19 cellular contexts compared by ENCODE assay signal in genomic region chr3:16548721-16549120, GRCh38. TPM values are rescaled to one million over a fixed set of nuclear protein-coding genes. Genes with fewer than 3 reads are reported as not detected.
DNase-seq lines count a peak whose midpoint lies in the region; ATAC-seq, FAIRE-seq and TF ChIP-seq lines count a peak whose summit lies in the region.
"Had no signal": no experiment of that assay in that cellular context is flagged by ENCODE, and none has a peak within 500 bp of the region (broad histone marks: within the 10 kb centered on the region; RNA-seq: fewer than 3 reads in every experiment).

No MANE protein-coding gene starts in this region.

- CTCF ChIA-PET in GM12878 (lab: Yijun Ruan, JAX), result interaction anchor here (1.0 to 8.7 kb wide), 8 partner anchors 19 to 281 kb away, joined by 3 to 170 read pairs (median 10); no protein-coding TSS in a partner anchor
- CTCF ChIA-PET in Caco-2 (lab: Charles Lee), result no interaction called here

- SMC1A ChIA-PET in GM12878 (lab: Charles Lee; ENCODE audit: uncharacterized antibody, unreplicated experiment), result interaction anchor here (1.7 to 3.9 kb wide), 8 partner anchors 23 to 283 kb away, joined by 4 to 67 read pairs (median 12); partner anchors contain the start of genes DPH3 and OXNAD1

- H4K20me1 ChIP-seq in GM12878 (ENCODE audit: control insufficient read depth, insufficient read depth), result no peaks in the 10 kb centered on the region
- H4K20me1 ChIP-seq: BLaER1 treated with 17β-estradiol and CSF1 and Interleukin-3, amounts not matched to agents 10 nM and 100 nM had no signal

- H3K36me3 Mint-ChIP-seq in immature natural killer cell (no peaks in the 10 kb centered on the region), Caco-2 (ENCODE audit: insufficient read depth, unreplicated experiment) (no peaks in the 10 kb centered on the region)

- TF ChIP-seq CTCF in AG10803 (conservative IDR thresholded peaks at IDR 0.05; ENCODE audit: low read length), result no peak
- no peak for TF ChIP-seq CTCF in GM12878 (IDR thresholded peaks at IDR 0.05 in 2 of 3, conservative IDR thresholded peaks at IDR 0.05 in 1 of 3; ENCODE audit: control insufficient read depth in 2 of 3, extremely low read depth in 1 of 3, insufficient read depth in 1 of 3, low read depth in 3 of 3, low read length in 3 of 3)
- TF ChIP-seq CTCF in Caco-2 (IDR thresholded peaks at IDR 0.05; ENCODE audit: insufficient read depth in 1 of 2, low read depth in 1 of 2, low read length in 1 of 2, severe bottlenecking in 1 of 2, unreplicated experiment in 1 of 2), result no peak

- POLR2A ChIA-PET in GM12878 (lab: Charles Lee) (interaction anchor here (0.6 kb wide), 1 partner anchor 119 kb away, joined by 4 read pairs; no protein-coding TSS in a partner anchor), Caco-2 (lab: Charles Lee) (no interaction called here)

- H3K4me3 Mint-ChIP-seq in immature natural killer cell, result no peak overlapping the region
- H3K4me3 Mint-ChIP-seq in Caco-2 (ENCODE audit: unreplicated experiment), result no peak overlapping the region

- RAD21 ChIA-PET in GM12878 (lab: Charles Lee; ENCODE audit: unreplicated experiment), result interaction anchor here (1.2 to 3.9 kb wide), 3 partner anchors 177 to 259 kb away, joined by 3 to 91 read pairs (median 9); no protein-coding TSS in a partner anchor

- H3K27ac ChIP-seq in GM12878 (ENCODE audit: control insufficient read depth, insufficient read depth), result no peak overlapping the region
- H3K27ac ChIP-seq: ascending aorta; BLaER1 treated with 17β-estradiol and CSF1 and Interleukin-3, amounts not matched to agents 10 nM and 100 nM; prostate gland had no signal

- BruUV-seq in GM12878 (replicated peaks; lab: Mats Ljungman, UMichigan), result no TSS peak
- no TSS peak for BruUV-seq in Caco-2 (replicated peaks; lab: Mats Ljungman, UMichigan)

- TF ChIP-seq RAD21 in GM12878 (IDR thresholded peaks at IDR 0.05; ENCODE audit: insufficient read depth, low read depth, low read length), result no peak

- H3K9me3 ChIP-seq in GM12878 (replicated peaks; ENCODE audit: control insufficient read depth, insufficient read depth, low read length), result peaks cover 3% of the 10 kb centered on the region
- no peaks in the 10 kb centered on the region for H3K9me3 ChIP-seq in Caco-2
- H3K9me3 ChIP-seq: ascending aorta; BLaER1 treated with 17β-estradiol and CSF1 and Interleukin-3, amounts not matched to agents 10 nM and 100 nM; prostate gland had no signal

- WGBS in GM12878 (ENCODE audit: insufficient coverage, insufficient replicate concordance, low lambda C conversion rate, missing lambda C conversion rate), result 80% methylated on average over 4 of the region's 4 CpGs

- H3K4me1 Mint-ChIP-seq in immature natural killer cell (peaks cover 57 to 66% of the 10 kb centered on the region in 2 donors), Caco-2 (ENCODE audit: low read depth, unreplicated experiment) (peaks cover 8% of the 10 kb centered on the region)

- no peak overlapping the region for H2AFZ ChIP-seq in GM12878 (ENCODE audit: control insufficient read depth, low read depth, low read length)

- H3K4me2 ChIP-seq in GM12878 (ENCODE audit: control insufficient read depth, insufficient read depth), result no peak overlapping the region
- H3K4me2 ChIP-seq: BLaER1 treated with 17β-estradiol and CSF1 and Interleukin-3, amounts not matched to agents 10 nM and 100 nM had no signal

- in situ Hi-C loops in GM12878 (cut with MboI), result no loop called here

- H3K4me3 ChIP-seq in AG10803 (ENCODE audit: low read length), result no peak overlapping the region
- no peak overlapping the region for H3K4me3 ChIP-seq in GM12878
- H3K4me3 ChIP-seq in Caco-2 (ENCODE audit: low read depth, low read length), result no peak overlapping the region
- H3K4me3 ChIP-seq: ascending aorta; BLaER1 treated with 17β-estradiol and CSF1 and Interleukin-3, amounts not matched to agents 10 nM and 100 nM; prostate gland had no signal

- DNase-seq in AG10803 (ENCODE audit: low read depth) (peak; percentile 79), HS-5 (ENCODE audit: low read depth) (peak; percentile 45), GM12878 (ENCODE audit: low read depth, low spot score) (no peak), immature natural killer cell (no peak), NCI-H1105 treated with DMSO at 0.1 percent for 48 hours (lab: John Stamatoyannopoulos, UW) (no peak), Caco-2 (no peak)
- DNase-seq: activated gamma-delta T cell; DMS79 treated with DMSO at 0.1 percent for 48 hours; effector CD4-positive, alpha-beta T cell; head of caudate nucleus; NCI-H1092; NK-92 treated with Interleukin-12 subunit alpha and Interleukin-12 subunit beta, amount 100 ng/mL, for 24 hours; substantia nigra had no signal

- no peaks in the 10 kb centered on the region for H3K9me3 Mint-ChIP-seq in immature natural killer cell
- H3K9me3 Mint-ChIP-seq in Caco-2 (ENCODE audit: unreplicated experiment), result peaks cover 11% of the 10 kb centered on the region

- H3K27me3 Mint-ChIP-seq in immature natural killer cell (ENCODE audit: low read depth in 3 of 3), result peaks cover 0 to 10% (median 4%) of the 10 kb centered on the region in 3 donors
- H3K27me3 Mint-ChIP-seq in Caco-2 (ENCODE audit: insufficient read depth, unreplicated experiment), result peaks cover 2% of the 10 kb centered on the region

- H3K27ac Mint-ChIP-seq in immature natural killer cell (peak overlapping the region in 4 of 6 donors; percentile 17 to 79 (median 67)), Caco-2 (ENCODE audit: unreplicated experiment) (no peak overlapping the region)

- ATAC-seq in GM12878 (no peak), HG03354 (IDR thresholded peaks at IDR 0.05; ENCODE audit: poor library complexity, severe bottlenecking, unreplicated experiment) (no peak), GM21723 (IDR thresholded peaks at IDR 0.05; ENCODE audit: unreplicated experiment) (no peak)

- TF ChIP-seq EP300 in GM12878 (IDR thresholded peaks at IDR 0.05; ENCODE audit: borderline replicate concordance in 1 of 2, control insufficient read depth in 1 of 2, low read depth in 2 of 2, low read length in 2 of 2), result no peak

- H3K9ac ChIP-seq in GM12878 (ENCODE audit: control insufficient read depth, insufficient read depth, low read length), result no peak overlapping the region
- H3K9ac ChIP-seq: BLaER1 treated with 17β-estradiol and CSF1 and Interleukin-3, amounts not matched to agents 10 nM and 100 nM had no signal

- FAIRE-seq in GM12878 (lab: Jason Lieb, UNC), result no peak

- H3K36me3 ChIP-seq in GM12878 (ENCODE audit: control insufficient read depth in 2 of 2, insufficient read depth in 2 of 2, low read length in 1 of 2), result no peaks in the 10 kb centered on the region
- H3K36me3 ChIP-seq in Caco-2 (ENCODE audit: control insufficient read depth, insufficient read depth, low read length), result no peaks in the 10 kb centered on the region
- H3K36me3 ChIP-seq: ascending aorta; BLaER1 treated with 17β-estradiol and CSF1 and Interleukin-3, amounts not matched to agents 10 nM and 100 nM; prostate gland had no signal

- no peak for TF ChIP-seq POLR2A in GM12878 (IDR thresholded peaks at IDR 0.05; ENCODE audit: low read depth, low read length)

- H3K4me1 ChIP-seq in GM12878 (ENCODE audit: control insufficient read depth, insufficient read depth, low read length) (peaks cover 13% of the 10 kb centered on the region), Caco-2 (peaks cover 7% of the 10 kb centered on the region; the same call in 1 of the 2 replicates)
- H3K4me1 ChIP-seq: ascending aorta, prostate gland had no signal

- H3K27me3 ChIP-seq in GM12878 (replicated peaks in 1 of 2; ENCODE audit: control insufficient read depth in 2 of 2, insufficient read depth in 2 of 2, low read length in 1 of 2) (no peaks in the 10 kb centered on the region), Caco-2 (replicated peaks; ENCODE audit: control insufficient read depth, insufficient read depth, low read length) (no peaks in the 10 kb centered on the region)
- H3K27me3 ChIP-seq: ascending aorta; BLaER1 treated with 17β-estradiol and CSF1 and Interleukin-3, amounts not matched to agents 10 nM and 100 nM had no signal

- intact Hi-C loops in GM12878 (cut with micrococcal nuclease; ENCODE audit: unreplicated experiment) (loop anchor here (1.0 kb wide), 1 partner anchor 27 kb away; no protein-coding TSS in a partner anchor), Caco-2 (cut with micrococcal nuclease; ENCODE audit: unreplicated experiment) (no loop called here)

- H3K79me2 ChIP-seq in GM12878 (ENCODE audit: control insufficient read depth, insufficient read depth, low read length), result no peaks in the 10 kb centered on the region; the same call in 1 of the 2 replicates

RNA-seq across cellular contexts. Expression of gene RFTN1, which starts 35.2 kb away (rescaled TPM):
- total RNA-seq in GM12878 (2013; cell fraction: nucleolus; rRNA removed), result 377 and 379 TPM in 2 replicates
- total RNA-seq in GM12878 (2014; rRNA removed) (154 and 163 TPM in 2 replicates), GM12878 (2014; rRNA removed; fragmentation: Illumina TruSeq; extraction: Trizol) (145 TPM in 2 replicates), GM12878 (2021) (166 and 176 TPM in 2 replicates), Caco-2 (2022) (8.3 and 10.2 TPM in 2 replicates)
- 68.5 TPM for polyA plus RNA-seq in GM12878 (2011; ENCODE audit: low read depth)
- polyA plus RNA-seq in GM12878 (2011; rRNA removed) (171 and 213 TPM in 2 replicates), GM12878 (2014; fragmentation: Illumina TruSeq; extraction: Trizol) (146 and 170 TPM in 2 replicates), GM12878 (2014; fragmentation: Nextera tagmentation; extraction: Ambion mirVana) (10 to 100 TPM; 20.6 to 38.9 TPM), GM12878 (2014; rRNA removed) (143 and 149 TPM in 2 replicates), GM12878 (2016; fragmentation: Nextera tagmentation; extraction: Ambion mirVana) (10 to 100 TPM; 46.3 to 61.9 TPM), immature natural killer cell (100 to 1,000 TPM in 2 of 3 donors, 10 to 100 TPM in 1; 96.5 to 194 (median 109) TPM)
- polyA plus RNA-seq in GM12878 (2011; cell fraction: cytosol; rRNA removed), result 284 and 352 TPM in 2 replicates
- polyA plus RNA-seq in GM12878 (2011; cell fraction: nucleus; rRNA removed), result 306 TPM in 2 replicates
- 90.4 and 119 TPM in 2 replicates for polyA plus RNA-seq in GM12878 (2012)
- 198 and 256 TPM in 2 replicates for polyA minus RNA-seq in GM12878 (2011; rRNA and poly(A)+ RNA removed)
- 85.5 and 87.8 TPM in 2 replicates for polyA minus RNA-seq in GM12878 (2011; cell fraction: cytosol; rRNA and poly(A)+ RNA removed)
- polyA minus RNA-seq in GM12878 (2011; cell fraction: nucleus; rRNA and poly(A)+ RNA removed), result 129 and 203 TPM in 2 replicates

RNA-seq across cellular contexts. Expression of gene DAZL, which starts 56.5 kb away (rescaled TPM):
- not detected in 2 replicates for total RNA-seq in GM12878 (2013; cell fraction: nucleolus; rRNA removed)
- total RNA-seq in GM12878 (2014; rRNA removed) (0.11 TPM in 2 replicates), GM12878 (2014; rRNA removed; fragmentation: Illumina TruSeq; extraction: Trizol) (0.13 and 0.14 TPM in 2 replicates), GM12878 (2021) (0.05 TPM in 1 of 2 replicates, not detected in the other), Caco-2 (2022) (not detected in 2 replicates)
- not detected for polyA plus RNA-seq in GM12878 (2011; ENCODE audit: low read depth)
- polyA plus RNA-seq in GM12878 (2011; rRNA removed) (0.04 and 0.07 TPM in 2 replicates), GM12878 (2014; fragmentation: Illumina TruSeq; extraction: Trizol) (0.11 and 0.12 TPM in 2 replicates), GM12878 (2014; fragmentation: Nextera tagmentation; extraction: Ambion mirVana) (under 1 TPM; 0.20 to 0.23 TPM), GM12878 (2014; rRNA removed) (0.09 and 0.15 TPM in 2 replicates), GM12878 (2016; fragmentation: Nextera tagmentation; extraction: Ambion mirVana) (under 1 TPM; 0.10 to 0.48 TPM), immature natural killer cell (not detected)
- polyA plus RNA-seq in GM12878 (2011; cell fraction: cytosol; rRNA removed), result 0.01 TPM in 1 of 2 replicates, not detected in the other
- polyA plus RNA-seq in GM12878 (2011; cell fraction: nucleus; rRNA removed), result not detected in 2 replicates
- polyA plus RNA-seq in GM12878 (2012), result 0.03 and 0.04 TPM in 2 replicates
- not detected in 2 replicates for polyA minus RNA-seq in GM12878 (2011; rRNA and poly(A)+ RNA removed)
- not detected in 2 replicates for polyA minus RNA-seq in GM12878 (2011; cell fraction: cytosol; rRNA and poly(A)+ RNA removed)
- polyA minus RNA-seq in GM12878 (2011; cell fraction: nucleus; rRNA and poly(A)+ RNA removed), result not detected in 2 replicates
- total RNA-seq: ascending aorta, SK-MEL-5 had no signal

Comparison
In these comparisons a context has a peak if more than half of its experiments do, and no peak if none do; other contexts are left out.
1. DNase-seq: peak in AG10803 (single experiment) and HS-5 (single experiment); none in GM12878 (single experiment), immature natural killer cell (0 of 3), NCI-H1105 treated with DMSO at 0.1 percent for 48 hours (single experiment) and Caco-2 (0 of 2).
2. RNA of gene RFTN1, which starts 35.2 kb away (total RNA-seq): 145 to 379 TPM in GM12878; 8.3 to 10.2 TPM in Caco-2; every median in the first group is over 10 times any median in the second.